Comparison of ENCODE assay signal across 8 cellular contexts in the genomic region with DNA sequence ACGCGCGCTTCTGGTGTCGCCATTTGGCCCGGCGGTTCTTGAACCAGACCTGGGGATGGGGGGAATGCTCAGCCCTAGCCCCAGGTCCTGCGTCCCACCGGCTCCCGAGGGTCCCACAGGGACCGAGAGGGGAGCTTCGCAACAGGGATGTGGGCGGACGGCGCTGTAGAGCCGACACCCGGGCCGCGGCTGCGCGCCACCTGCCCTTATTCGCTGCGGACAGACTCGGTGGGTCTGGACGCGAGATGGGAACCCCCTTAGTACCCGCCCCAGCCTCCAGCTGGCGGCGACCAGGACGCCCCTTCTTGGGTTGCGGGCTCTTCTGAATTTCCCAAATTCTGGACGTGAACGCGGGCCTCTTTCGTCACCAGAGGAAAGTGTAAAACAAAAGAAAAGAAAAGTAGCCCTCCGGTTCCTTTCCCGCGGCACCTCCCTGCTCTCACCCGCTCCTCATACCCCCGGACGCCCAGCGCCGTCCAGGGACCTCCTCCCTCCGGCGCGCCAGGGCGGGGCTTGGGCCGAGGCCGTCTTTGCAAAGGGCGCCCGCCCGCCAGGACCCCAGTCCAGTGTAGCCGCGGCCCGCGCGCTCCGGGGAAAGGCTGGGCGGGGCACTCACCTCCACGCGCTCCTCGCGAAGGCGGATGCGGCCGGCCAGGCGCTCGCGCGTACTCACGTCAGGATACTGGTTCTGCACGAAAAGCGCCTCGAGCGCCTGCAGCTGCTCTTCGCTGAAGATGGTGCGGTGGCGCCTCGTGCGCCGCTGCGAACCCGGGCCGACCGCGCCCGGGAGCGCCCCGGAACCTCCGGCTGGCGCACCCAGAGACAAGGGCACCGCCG. TPM values are rescaled to one million over a fixed set of nuclear protein-coding genes. Genes with fewer than 3 reads are reported as not detected.
DNase-seq lines count a peak whose midpoint lies in the region; ATAC-seq and TF ChIP-seq lines count a peak whose summit lies in the region.

No MANE protein-coding gene starts in this region.

- H3K27ac ChIP-seq in breast epithelium (no peak overlapping the region), mesenchymal stem cell (ENCODE audit: low read length, poor library complexity, severe bottlenecking) (no peak overlapping the region), upper lobe of right lung (no peak overlapping the region)

- CTCF ChIA-PET in MCF 10A (lab: Yijun Ruan, JAX), result interaction anchor here (1.0 kb wide), 1 partner anchor 30 kb away, joined by 4 read pairs; a partner anchor contains a TSS
- CTCF ChIA-PET in activated naive CD4-positive, alpha-beta T cell treated with anti-CD3 and anti-CD28 coated beads for 36 hours (lab: Charles Lee), result no interaction called here

- H3K9me3 ChIP-seq in breast epithelium (no peaks in the 10 kb centered on the region), mesenchymal stem cell (ENCODE audit: control insufficient read depth, low read length) (peaks cover 14% of the 10 kb centered on the region), upper lobe of right lung (no peaks in the 10 kb centered on the region)

- no peak overlapping the region for H4K91ac ChIP-seq in mesenchymal stem cell (ENCODE audit: low read length)

- no peak overlapping the region for H3K4me3 Mint-ChIP-seq in MCF 10A (ENCODE audit: unreplicated experiment)
- H3K4me3 Mint-ChIP-seq in activated naive CD4-positive, alpha-beta T cell treated with anti-CD3 and anti-CD28 coated beads for 36 hours, result peak overlapping the region; percentile 52

- no peak overlapping the region for H3K9ac ChIP-seq in mesenchymal stem cell (ENCODE audit: low read length)

- BruUV-seq in MCF 10A (replicated peaks; lab: Mats Ljungman, UMichigan), result no TSS peak

- TF ChIP-seq POLR2A in breast epithelium (IDR thresholded peaks at IDR 0.05), result no peak

- H3K27ac Mint-ChIP-seq in MCF 10A (ENCODE audit: low read depth, unreplicated experiment), result no peak overlapping the region
- no peak overlapping the region for H3K27ac Mint-ChIP-seq in activated naive CD4-positive, alpha-beta T cell treated with anti-CD3 and anti-CD28 coated beads for 36 hours

- H3K9me3 Mint-ChIP-seq in MCF 10A (ENCODE audit: unreplicated experiment), result peaks cover 8% of the 10 kb centered on the region
- no peaks in the 10 kb centered on the region for H3K9me3 Mint-ChIP-seq in activated naive CD4-positive, alpha-beta T cell treated with anti-CD3 and anti-CD28 coated beads for 36 hours

- no peak overlapping the region for H2BK5ac ChIP-seq in mesenchymal stem cell (ENCODE audit: low read depth, low read length, poor library complexity, severe bottlenecking)

- intact Hi-C loops in breast epithelium (cut with DNase I; ENCODE audit: low total_unique reads) (no loop called here), MCF 10A (cut with micrococcal nuclease) (no loop called here), upper lobe of right lung (cut with DNase I) (no loop called here)
- intact Hi-C loops in activated naive CD4-positive, alpha-beta T cell treated with anti-CD3 and anti-CD28 coated beads for 36 hours (cut with micrococcal nuclease), result no loop called here

- H3K14ac ChIP-seq in mesenchymal stem cell (ENCODE audit: low read length in 2 of 2), result no peak overlapping the region

- in situ Hi-C loops in GM13977 (cut with MboI; ENCODE audit: low pct_unique_long_range_greater_than_20kb, low sequenced_read_pairs, unreplicated experiment), result no loop called here

- peaks cover 5% of the 10 kb centered on the region for H3K36me3 Mint-ChIP-seq in MCF 10A (ENCODE audit: insufficient read depth, unreplicated experiment)
- H3K36me3 Mint-ChIP-seq in activated naive CD4-positive, alpha-beta T cell treated with anti-CD3 and anti-CD28 coated beads for 36 hours (ENCODE audit: low read depth), result peaks cover 7% of the 10 kb centered on the region

- H4K8ac ChIP-seq in mesenchymal stem cell (ENCODE audit: low read length), result no peak overlapping the region

- no peak for DNase-seq in breast epithelium (ENCODE audit: low spot score in 2 of 2)
- DNase-seq in MCF 10A (ENCODE audit: unreplicated experiment), result no peak
- DNase-seq in activated naive CD4-positive, alpha-beta T cell treated with anti-CD3 and anti-CD28 coated beads for 36 hours, result peak; percentile 42
- no peak for DNase-seq in mesenchymal stem cell
- peak; percentile 61 for DNase-seq in upper lobe of right lung
- DNase-seq in GM19240 (ENCODE audit: insufficient read length, low spot score), result no peak
- DNase-seq in GM13977 (ENCODE audit: low spot score), result no peak

- TF ChIP-seq CTCF in breast epithelium (IDR thresholded peaks at IDR 0.05) (no peak), MCF 10A (IDR thresholded peaks at IDR 0.05; ENCODE audit: unreplicated experiment) (no peak), upper lobe of right lung (IDR thresholded peaks at IDR 0.05) (no peak), GM13977 (IDR thresholded peaks at IDR 0.05; ENCODE audit: extremely low read depth, insufficient read depth, missing control alignments) (no peak)

- H3K4me1 Mint-ChIP-seq in MCF 10A (ENCODE audit: insufficient read depth, unreplicated experiment), result peaks cover 6% of the 10 kb centered on the region
- H3K4me1 Mint-ChIP-seq in activated naive CD4-positive, alpha-beta T cell treated with anti-CD3 and anti-CD28 coated beads for 36 hours (ENCODE audit: low read depth), result peaks cover 11% of the 10 kb centered on the region

- no peak overlapping the region for H2BK120ac ChIP-seq in mesenchymal stem cell (ENCODE audit: low read depth, low read length)

- peak overlapping the region; percentile 28 for H3K4me2 ChIP-seq in mesenchymal stem cell (ENCODE audit: low read length, poor library complexity, severe bottlenecking)

- H3K4me3 ChIP-seq in breast epithelium (peak overlapping the region; percentile 17 to 63 (median 39)), mesenchymal stem cell (ENCODE audit: insufficient read depth in 1 of 2, low read depth in 1 of 2, low read length in 2 of 2) (no peak overlapping the region), upper lobe of right lung (peak overlapping the region; percentile 35)

- H3K36me3 ChIP-seq in breast epithelium (no peaks in the 10 kb centered on the region), mesenchymal stem cell (ENCODE audit: control insufficient read depth in 1 of 2, insufficient read depth in 2 of 2, low read depth in 1 of 2, low read length in 2 of 2) (no peaks in the 10 kb centered on the region), upper lobe of right lung (no peaks in the 10 kb centered on the region)

- no peak overlapping the region for H2BK15ac ChIP-seq in mesenchymal stem cell (ENCODE audit: low read depth, poor library complexity, severe bottlenecking)

- ATAC-seq in upper lobe of right lung (no peak), GM18907 (IDR thresholded peaks at IDR 0.05; ENCODE audit: unreplicated experiment) (no peak)

- H3K27me3 Mint-ChIP-seq in MCF 10A (ENCODE audit: insufficient read depth, unreplicated experiment), result peaks cover 31% of the 10 kb centered on the region
- peaks cover 43% of the 10 kb centered on the region for H3K27me3 Mint-ChIP-seq in activated naive CD4-positive, alpha-beta T cell treated with anti-CD3 and anti-CD28 coated beads for 36 hours (ENCODE audit: low read depth)

- H3K79me1 ChIP-seq in mesenchymal stem cell (replicated peaks; ENCODE audit: low read length, poor library complexity, severe bottlenecking), result no peaks in the 10 kb centered on the region

- no peak overlapping the region for H2AK5ac ChIP-seq in mesenchymal stem cell (ENCODE audit: low read length, severe bottlenecking)

- H2BK12ac ChIP-seq in mesenchymal stem cell (ENCODE audit: low read length in 2 of 2), result no peak overlapping the region

- peaks cover 7 to 59% of the 10 kb centered on the region in 2 donors for H3K27me3 ChIP-seq in breast epithelium
- peaks cover 61 to 62% of the 10 kb centered on the region in 2 experiments for H3K27me3 ChIP-seq in mesenchymal stem cell (ENCODE audit: control insufficient read depth in 1 of 2, insufficient read depth in 1 of 2, low read length in 2 of 2)
- peaks cover 55% of the 10 kb centered on the region for H3K27me3 ChIP-seq in upper lobe of right lung

- H2AFZ ChIP-seq in mesenchymal stem cell (ENCODE audit: low read depth, low read length), result no peak overlapping the region

- H3K4ac ChIP-seq in mesenchymal stem cell (ENCODE audit: low read depth in 1 of 2, low read length in 2 of 2), result no peak overlapping the region

- POLR2A ChIA-PET in MCF 10A (lab: Yijun Ruan, JAX), result no interaction called here

- 11% methylated on average over 89 of the region's 92 CpGs for WGBS in mesenchymal stem cell

- H3K18ac ChIP-seq in mesenchymal stem cell (ENCODE audit: low read depth in 1 of 2, low read length in 2 of 2), result no peak overlapping the region

- peaks cover 0 to 4% of the 10 kb centered on the region in 2 donors for H3K4me1 ChIP-seq in breast epithelium
- H3K4me1 ChIP-seq in mesenchymal stem cell (ENCODE audit: control insufficient read depth, insufficient read depth, low read depth, low read length), result peaks cover 7% of the 10 kb centered on the region
- H3K4me1 ChIP-seq in upper lobe of right lung, result no peaks in the 10 kb centered on the region

- no peak overlapping the region for H3K23ac ChIP-seq in mesenchymal stem cell (ENCODE audit: low read length in 2 of 2)

RNA-seq across cellular contexts. Expression of a gene that starts 0.8 kb away (rescaled TPM):
- total RNA-seq in breast epithelium (not detected), MCF 10A (2022) (not detected in 2 replicates), upper lobe of right lung (not detected)
- total RNA-seq in activated naive CD4-positive, alpha-beta T cell treated with anti-CD3 and anti-CD28 coated beads for 36 hours, result not detected
- not detected for polyA plus RNA-seq in mesenchymal stem cell (2013, experiment 1 of 2)
- not detected for polyA plus RNA-seq in mesenchymal stem cell (2013, experiment 2 of 2)

RNA-seq across cellular contexts. Expression of a gene that starts 4.8 kb away (rescaled TPM):
- total RNA-seq in breast epithelium, result 10 to 100 TPM; 12.2 to 17.7 (median 13.8) TPM
- 12.4 and 18.1 TPM in 2 replicates for total RNA-seq in MCF 10A (2022)
- 10 to 100 TPM in 1 of 2 experiments, 1 to 10 TPM in 1; 9.9 to 11.0 TPM for total RNA-seq in activated naive CD4-positive, alpha-beta T cell treated with anti-CD3 and anti-CD28 coated beads for 36 hours
- polyA plus RNA-seq in mesenchymal stem cell (2013, experiment 1 of 2), result 11.9 TPM
- polyA plus RNA-seq in mesenchymal stem cell (2013, experiment 2 of 2), result 11.8 TPM
- total RNA-seq in upper lobe of right lung, result 14.0 TPM

RNA-seq across cellular contexts. Expression of a gene that starts 18.2 kb away (rescaled TPM):
- total RNA-seq in breast epithelium, result not detected
- not detected in 2 replicates for total RNA-seq in MCF 10A (2022)
- not detected for total RNA-seq in activated naive CD4-positive, alpha-beta T cell treated with anti-CD3 and anti-CD28 coated beads for 36 hours
- not detected for polyA plus RNA-seq in mesenchymal stem cell (2013, experiment 1 of 2)
- not detected for polyA plus RNA-seq in mesenchymal stem cell (2013, experiment 2 of 2)
- total RNA-seq in upper lobe of right lung, result not detected

RNA-seq across cellular contexts. Expression of a gene that starts 27.1 kb away (rescaled TPM):
- total RNA-seq in breast epithelium (10 to 100 TPM; 36.8 to 58.4 (median 42.9) TPM), MCF 10A (2022) (41.2 and 50.1 TPM in 2 replicates), upper lobe of right lung (70.6 TPM)
- 10 to 100 TPM; 15.4 to 16.4 TPM for total RNA-seq in activated naive CD4-positive, alpha-beta T cell treated with anti-CD3 and anti-CD28 coated beads for 36 hours
- 30.8 TPM for polyA plus RNA-seq in mesenchymal stem cell (2013, experiment 1 of 2)
- polyA plus RNA-seq in mesenchymal stem cell (2013, experiment 2 of 2), result 29.3 TPM

RNA-seq across cellular contexts. Expression of a gene that starts 29.3 kb away (rescaled TPM):
- total RNA-seq in breast epithelium, result 100 to 1,000 TPM in 1 of 3 donors, 10 to 100 TPM in 2; 49.2 to 140 (median 50.2) TPM
- 41.0 and 53.9 TPM in 2 replicates for total RNA-seq in MCF 10A (2022)
- 10 to 100 TPM; 54.0 to 58.4 TPM for total RNA-seq in activated naive CD4-positive, alpha-beta T cell treated with anti-CD3 and anti-CD28 coated beads for 36 hours
- polyA plus RNA-seq in mesenchymal stem cell (2013, experiment 1 of 2), result 119 TPM
- polyA plus RNA-seq in mesenchymal stem cell (2013, experiment 2 of 2), result 117 TPM
- total RNA-seq in upper lobe of right lung, result 63.0 TPM

Comparison
In these comparisons a context has a peak if more than half of its experiments do, and no peak if none do; other contexts are left out.
1. DNase-seq: peak in activated naive CD4-positive, alpha-beta T cell treated with anti-CD3 and anti-CD28 coated beads for 36 hours (single experiment) and upper lobe of right lung (single experiment); none in breast epithelium (0 of 2), MCF 10A (single experiment), mesenchymal stem cell (single experiment), GM19240 (single experiment) and GM13977 (single experiment).
2. H3K4me3 ChIP-seq: peak in breast epithelium (3 of 3) and upper lobe of right lung (single experiment); none in mesenchymal stem cell (0 of 2).